8 cellular contexts compared by ENCODE assay signal in the genomic region with DNA sequence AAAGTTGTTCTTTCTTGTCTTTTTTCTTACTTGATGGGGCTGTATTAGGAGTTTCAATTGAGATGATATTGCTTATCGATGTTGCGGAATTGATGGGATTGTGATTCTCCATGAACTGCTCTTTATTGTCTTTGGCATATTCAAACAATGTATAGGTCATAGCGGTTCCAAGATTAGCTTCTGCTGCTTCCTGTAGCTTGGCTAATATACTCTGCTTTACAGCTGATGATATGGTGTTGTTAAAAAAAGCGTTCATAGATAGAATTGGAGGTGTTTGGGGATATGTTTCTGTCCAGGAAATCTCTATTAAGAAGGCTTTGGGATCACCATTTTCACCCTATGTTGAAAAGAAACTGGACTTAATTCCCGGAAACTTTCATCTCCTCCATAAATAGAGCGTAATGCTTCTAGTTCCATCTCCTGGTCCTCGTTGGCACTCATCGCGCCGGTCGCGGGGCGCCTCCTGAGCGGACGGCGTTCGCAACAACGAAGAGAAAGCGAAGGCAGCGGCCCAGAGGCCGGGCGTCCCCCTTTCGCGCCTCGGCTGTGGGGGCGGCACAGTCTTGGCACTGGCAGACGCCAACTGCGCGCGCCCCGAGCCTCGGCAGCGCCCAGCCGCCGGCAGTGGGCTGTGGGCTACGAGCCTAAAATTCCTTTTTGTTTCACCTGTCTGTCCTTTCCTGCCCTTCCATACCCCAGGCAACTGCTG.
DNase-seq lines count a peak whose midpoint lies in the region; ATAC-seq and TF ChIP-seq lines count a peak whose summit lies in the region.
"Not testable (repeated sequence)": the region's sequence is repeated elsewhere in the genome, so short reads cannot be mapped to it uniquely, and the experiment has no call there.

No MANE protein-coding gene starts in this region.

- not testable (repeated sequence) for H2AFZ ChIP-seq in fibroblast of lung (ENCODE audit: low read length)

- 28% methylated on average over 20 of the region's 36 CpGs for WGBS in suprapubic skin

- peak overlapping the region; percentile 80 for H3K27ac Mint-ChIP-seq in Calu3 (ENCODE audit: unreplicated experiment)
- H3K27ac Mint-ChIP-seq in activated naive CD8-positive, alpha-beta T cell treated with anti-CD3 and anti-CD28 coated beads for 36 hours: not testable (repeated sequence)
- peak overlapping the region in 1 of 6 donors; percentile 72 for H3K27ac Mint-ChIP-seq in naive B cell

- POLR2A ChIA-PET in Panc1 (lab: Charles Lee): not testable (repeated sequence)

- H3K9ac ChIP-seq in fibroblast of lung (ENCODE audit: insufficient read depth, low read length): not testable (repeated sequence)

- H3K9me3 ChIP-seq in Panc1 (ENCODE audit: control insufficient read depth, insufficient read depth, low read depth, low read length); fibroblast of lung (ENCODE audit: control insufficient read depth, insufficient read depth, low read depth, low read length); suprapubic skin: not testable (repeated sequence)

- not testable (repeated sequence) for H3K36me3 ChIP-seq in Panc1 (ENCODE audit: control insufficient read depth, insufficient read depth, low read length); fibroblast of lung (ENCODE audit: control insufficient read depth, insufficient read depth, low read length); suprapubic skin

- not testable (repeated sequence) for BruUV-seq in Calu3 (replicated peaks; lab: Mats Ljungman, UMichigan); Panc1 (replicated peaks; lab: Mats Ljungman, UMichigan)

- TF ChIP-seq POLR2A in suprapubic skin (IDR thresholded peaks at IDR 0.05): not testable (repeated sequence)

- not testable (repeated sequence) for H3K27ac ChIP-seq in Panc1 (ENCODE audit: low read length); fibroblast of lung (ENCODE audit: insufficient read depth, low read length); suprapubic skin

- H3K9me3 Mint-ChIP-seq in Calu3 (ENCODE audit: low read depth, unreplicated experiment); activated naive CD8-positive, alpha-beta T cell treated with anti-CD3 and anti-CD28 coated beads for 36 hours; naive B cell: not testable (repeated sequence)

- H3K4me2 ChIP-seq in fibroblast of lung (ENCODE audit: extremely low read depth, insufficient read depth, low read length): peak overlapping the region; percentile 44

- TF ChIP-seq CTCF in Calu3 (IDR thresholded peaks at IDR 0.05; ENCODE audit: unreplicated experiment); Panc1 (IDR thresholded peaks at IDR 0.05); fibroblast of lung (conservative IDR thresholded peaks at IDR 0.05 in 1 of 2, IDR thresholded peaks at IDR 0.05 in 1 of 2; ENCODE audit: low read depth in 1 of 2, low read length in 2 of 2); suprapubic skin (IDR thresholded peaks at IDR 0.05): not testable (repeated sequence)

- in situ Hi-C loops in Panc1 (cut with HindIII; ENCODE audit: low pct_unique_long_range_greater_than_20kb, low sequenced_read_pairs): not testable (repeated sequence)

- peaks cover 12% of the 10 kb centered on the region; the same call in 1 of the 2 replicates for H3K27me3 ChIP-seq in Panc1 (ENCODE audit: control insufficient read depth, insufficient read depth, low read length)
- H3K27me3 ChIP-seq in fibroblast of lung (ENCODE audit: control insufficient read depth, insufficient read depth, low read length); suprapubic skin: not testable (repeated sequence)

- not testable (repeated sequence) for TF ChIP-seq EP300 in suprapubic skin (IDR thresholded peaks at IDR 0.05)

- H3K36me3 Mint-ChIP-seq in Calu3 (ENCODE audit: insufficient read depth, unreplicated experiment); activated naive CD8-positive, alpha-beta T cell treated with anti-CD3 and anti-CD28 coated beads for 36 hours; naive B cell: not testable (repeated sequence)

- CTCF ChIA-PET in Calu3 (lab: Charles Lee); Panc1 (lab: Charles Lee): not testable (repeated sequence)

- not testable (repeated sequence) for DNase-seq in Calu3; Panc1 (ENCODE audit: low read depth, low spot score); activated naive CD8-positive, alpha-beta T cell treated with anti-CD3 and anti-CD28 coated beads for 36 hours; fibroblast of lung (ENCODE audit: low read depth in 2 of 2); naive B cell; suprapubic skin (ENCODE audit: low spot score in 2 of 2)

- H3K4me3 Mint-ChIP-seq in Calu3 (ENCODE audit: low read depth, unreplicated experiment): peak overlapping the region; percentile 90
- H3K4me3 Mint-ChIP-seq in activated naive CD8-positive, alpha-beta T cell treated with anti-CD3 and anti-CD28 coated beads for 36 hours: peak overlapping the region; percentile 72
- H3K4me3 Mint-ChIP-seq in naive B cell: peak overlapping the region; percentile 22 to 94 (median 67)

- ATAC-seq in GM21360 (IDR thresholded peaks at IDR 0.05; ENCODE audit: unreplicated experiment) (peak; percentile 86), HG02973 (IDR thresholded peaks at IDR 0.05; ENCODE audit: unreplicated experiment) (peak; percentile 94), Panc1 (peak; percentile 74), naive B cell (ENCODE audit: low read depth in 2 of 2) (peak; percentile 100)

- not testable (repeated sequence) for H3K4me1 ChIP-seq in Panc1 (ENCODE audit: control insufficient read depth, insufficient read depth, low read length); fibroblast of lung (ENCODE audit: control insufficient read depth, extremely low read depth, insufficient read depth, low read length); suprapubic skin

- not testable (repeated sequence) for H3K79me2 ChIP-seq in fibroblast of lung (ENCODE audit: control insufficient read depth, insufficient read depth, low read length)

- H4K20me1 ChIP-seq in fibroblast of lung (ENCODE audit: control insufficient read depth, extremely low read depth, insufficient read depth, low read length): not testable (repeated sequence)

- peaks cover 15% of the 10 kb centered on the region for H3K4me1 Mint-ChIP-seq in Calu3 (ENCODE audit: low read depth, unreplicated experiment)
- not testable (repeated sequence) for H3K4me1 Mint-ChIP-seq in activated naive CD8-positive, alpha-beta T cell treated with anti-CD3 and anti-CD28 coated beads for 36 hours; naive B cell

- intact Hi-C loops in Calu3 (cut with micrococcal nuclease; ENCODE audit: unreplicated experiment); Panc1 (cut with micrococcal nuclease; ENCODE audit: unreplicated experiment): not testable (repeated sequence)

- H3K4me3 ChIP-seq in Panc1 (ENCODE audit: low read depth in 2 of 2, low read length in 2 of 2): peak overlapping the region; percentile 28 to 42
- peak overlapping the region in 3 of 4 experiments; percentile 1 to 51 (median 42) for H3K4me3 ChIP-seq in fibroblast of lung (replicated peaks in 1 of 4; ENCODE audit: control extremely low read depth in 1 of 4, insufficient read depth in 1 of 4, low read depth in 3 of 4, low read length in 4 of 4)
- peak overlapping the region; percentile 48 for H3K4me3 ChIP-seq in suprapubic skin

- H3K27me3 Mint-ChIP-seq in Calu3 (ENCODE audit: unreplicated experiment): peaks cover 12% of the 10 kb centered on the region
- peaks cover 44% of the 10 kb centered on the region for H3K27me3 Mint-ChIP-seq in activated naive CD8-positive, alpha-beta T cell treated with anti-CD3 and anti-CD28 coated beads for 36 hours
- peaks cover 20 to 22% (median 21%) of the 10 kb centered on the region in 3 donors for H3K27me3 Mint-ChIP-seq in naive B cell
